In the genomic region with DNA sequence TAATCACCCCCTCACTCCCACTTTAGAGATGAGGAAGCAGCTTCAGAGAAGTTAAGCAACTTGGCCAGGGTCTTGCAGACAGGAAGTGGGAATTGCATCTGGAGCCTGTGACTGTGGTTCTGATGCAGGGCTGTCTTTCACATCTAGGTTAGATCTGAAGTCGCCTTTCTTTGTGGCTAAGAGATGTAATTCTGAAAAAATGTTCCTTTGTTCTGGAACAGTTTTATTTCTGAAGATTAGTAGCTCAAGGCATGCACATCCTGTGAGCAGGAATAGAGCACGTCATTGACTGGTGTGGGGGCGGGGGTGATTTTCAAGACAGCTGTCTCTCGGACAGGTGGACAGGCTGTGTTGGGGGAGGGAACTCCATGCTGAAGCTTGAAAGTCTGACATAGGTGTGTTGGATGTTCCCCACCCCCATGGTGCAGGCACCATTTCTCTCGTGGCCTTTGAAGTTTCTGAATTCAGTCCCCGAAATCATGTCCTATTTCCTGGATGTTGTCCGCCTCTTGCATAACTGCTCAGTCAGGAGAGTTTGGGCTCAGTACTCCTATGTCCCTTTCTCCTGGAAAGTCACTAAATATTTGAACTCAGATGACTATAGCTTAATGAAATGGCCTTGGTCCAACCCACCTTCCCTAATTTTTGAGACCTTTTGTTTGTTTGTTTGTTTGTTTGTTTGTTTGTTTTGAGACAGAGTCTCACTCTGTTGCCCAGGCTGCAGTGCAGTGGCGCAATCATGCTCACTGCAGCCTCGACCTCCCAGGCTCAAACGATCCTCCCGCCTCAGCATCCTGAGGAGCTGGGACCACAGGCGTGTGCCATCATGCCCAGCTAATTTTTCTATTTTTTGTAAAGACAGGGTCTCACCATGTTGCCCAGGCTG, we compare ENCODE assay signal across 9 cellular contexts. TPM values are rescaled to one million over a fixed set of nuclear protein-coding genes. Genes with fewer than 3 reads are reported as not detected.
DNase-seq lines count a peak whose midpoint lies in the region; ATAC-seq, FAIRE-seq and TF ChIP-seq lines count a peak whose summit lies in the region.
"Had no signal": no experiment of that assay in that cellular context is flagged by ENCODE, and none has a peak within 500 bp of the region (broad histone marks: within the 10 kb centered on the region; RNA-seq: fewer than 3 reads in every experiment).

No MANE protein-coding gene starts in this region.

- H3K36me3 Mint-ChIP-seq in CD14-positive monocyte, result peaks cover 3 to 8% of the 10 kb centered on the region in 2 donors

- intact Hi-C loops in CD14-positive monocyte (cut with micrococcal nuclease), result no loop called here
- intact Hi-C loops in HepG2 (cut with micrococcal nuclease; ENCODE audit: unreplicated experiment), result no loop called here
- intact Hi-C loops in ovary (cut with DNase I), result no loop called here

- peaks cover 5% of the 10 kb centered on the region for H3K27me3 ChIP-seq in adipocyte (replicated peaks; ENCODE audit: control insufficient read depth, insufficient read depth, low read length)
- peaks cover 0 to 20% of the 10 kb centered on the region in 2 experiments; a peak in 2 of 5 replicates for H3K27me3 ChIP-seq in HepG2 (ENCODE audit: control insufficient read depth in 1 of 2, insufficient read depth in 2 of 2, low read length in 2 of 2)
- no peaks in the 10 kb centered on the region for H3K27me3 ChIP-seq in ovary

- CTCF ChIA-PET in HepG2 (lab: Yijun Ruan, JAX; ENCODE audit: low intra/inter-chr PET ratio, low total read pairs), result no interaction called here

- H3K4me1 Mint-ChIP-seq in CD14-positive monocyte, result peaks cover 54% of the 10 kb centered on the region

- WGBS in HepG2 (ENCODE audit: low lambda C conversion rate), result 39% methylated on average over 12 of the region's 12 CpGs
- 86 to 91% (median 88%) methylated on average over 12 of the region's 12 CpGs for WGBS in ovary, 3 donors

- H2AFZ ChIP-seq in HepG2 (ENCODE audit: low read length), result no peak overlapping the region

- H3K4me1 ChIP-seq in adipocyte (ENCODE audit: control insufficient read depth, insufficient read depth, low read length) (peaks cover 36% of the 10 kb centered on the region), HepG2 (ENCODE audit: insufficient read depth, low read length) (peaks cover 46% of the 10 kb centered on the region), ovary (ENCODE audit: insufficient read depth) (peaks cover 28% of the 10 kb centered on the region)

- peak overlapping the region; percentile 46 for H3K4me2 ChIP-seq in HepG2 (ENCODE audit: low read depth, low read length)

- in situ Hi-C loops in KBM-7 (cut with MboI; ENCODE audit: low pct_unique_long_range_greater_than_20kb, low sequenced_read_pairs), result no loop called here
- in situ Hi-C loops in HepG2 (cut with HindIII; ENCODE audit: extremely low pct_ligation_motif_present, low pct_unique_long_range_greater_than_20kb), result no loop called here

- ATAC-seq in HepG2 (no peak), GM19467 (IDR thresholded peaks at IDR 0.05; ENCODE audit: unreplicated experiment) (no peak), HG02759 (IDR thresholded peaks at IDR 0.05; ENCODE audit: unreplicated experiment) (no peak)

- no peak for FAIRE-seq in HepG2 (lab: Jason Lieb, UNC)

- peaks cover 0 to 6% (median 0%) of the 10 kb centered on the region in 7 donors for H3K9me3 Mint-ChIP-seq in CD14-positive monocyte

- no peak for TF ChIP-seq EP300 in HepG2 (IDR thresholded peaks at IDR 0.05; ENCODE audit: low read depth in 2 of 2, low read length in 2 of 2)
- no peak for TF ChIP-seq EP300 in HepG2 (CRISPR knock-in tag; IDR thresholded peaks at IDR 0.05; ENCODE audit: borderline replicate concordance)
- no peak for TF ChIP-seq EP300 in ovary (IDR thresholded peaks at IDR 0.05)

- no TSS peak for BruUV-seq in HepG2 (replicated peaks; lab: Mats Ljungman, UMichigan)

- H3K27ac Mint-ChIP-seq in CD14-positive monocyte, result peak overlapping the region; percentile 90 to 95 (median 93)

- POLR2A ChIA-PET in HepG2 (lab: Yijun Ruan, JAX), result interaction anchor here (1.4 to 4.3 kb wide), 6 partner anchors 8 to 34 kb away, joined by 3 to 57 read pairs (median 8); a partner anchor contains a TSS

- peak overlapping the region; percentile 64 to 81 for H3K4me3 Mint-ChIP-seq in CD14-positive monocyte

- H3K27me3 Mint-ChIP-seq in CD14-positive monocyte (ENCODE audit: low read depth in 3 of 3), result peaks cover 2 to 6% (median 4%) of the 10 kb centered on the region in 3 donors

- H3K9me3 ChIP-seq in adipocyte (ENCODE audit: control insufficient read depth, low read length) (peaks cover 4% of the 10 kb centered on the region), HepG2 (ENCODE audit: low read length) (no peaks in the 10 kb centered on the region), ovary (no peaks in the 10 kb centered on the region)

- no peak for TF ChIP-seq CTCF in CD14-positive monocyte (IDR thresholded peaks at IDR 0.05)
- no peak for TF ChIP-seq CTCF in HepG2 (CRISPR knock-in tag; IDR thresholded peaks at IDR 0.05)
- TF ChIP-seq CTCF in ovary (IDR thresholded peaks at IDR 0.05), result no peak

- DNase-seq in CD14-positive monocyte (ENCODE audit: low spot score) (peak; percentile 74), KBM-7 (peak; percentile 67), adipocyte (ENCODE audit: low read depth) (peak; percentile 73), HepG2 (ENCODE audit: low spot score) (no peak), retina (no peak), ovary (no peak)

- H3K4me3 ChIP-seq in adipocyte (ENCODE audit: low read length) (no peak overlapping the region), HepG2 (replicated peaks in 1 of 3; ENCODE audit: insufficient read depth in 1 of 3, low read depth in 2 of 3, low read length in 3 of 3) (no peak overlapping the region), ovary (no peak overlapping the region)

- TF ChIP-seq RAD21 in HepG2 (CRISPR knock-in tag; IDR thresholded peaks at IDR 0.05), result no peak

- no peaks in the 10 kb centered on the region for H3K79me2 ChIP-seq in HepG2 (ENCODE audit: insufficient read depth, low read length)

- no peaks in the 10 kb centered on the region for H4K20me1 ChIP-seq in HepG2 (ENCODE audit: insufficient read depth, low read length)

- H3K27ac ChIP-seq in HepG2 (ENCODE audit: extremely low read length, insufficient read depth, low read length), result no peak overlapping the region
- H3K27ac ChIP-seq in ovary, result no peak overlapping the region

- TF ChIP-seq POLR2A in HepG2 (IDR thresholded peaks at IDR 0.05; ENCODE audit: insufficient read depth in 1 of 2, low read depth in 2 of 2, low read length in 2 of 2) (no peak), ovary (IDR thresholded peaks at IDR 0.05) (no peak)

- H3K9ac ChIP-seq in adipocyte (ENCODE audit: low read length) (no peak overlapping the region), HepG2 (ENCODE audit: insufficient read depth, low read depth, low read length) (no peak overlapping the region)

- H3K36me3 ChIP-seq in adipocyte (ENCODE audit: control insufficient read depth, insufficient read depth, low read length, severe bottlenecking) (no peaks in the 10 kb centered on the region), HepG2 (replicated peaks in 1 of 2; ENCODE audit: control insufficient read depth in 1 of 2, insufficient read depth in 2 of 2, low read length in 2 of 2) (no peaks in the 10 kb centered on the region), ovary (no peaks in the 10 kb centered on the region)

RNA-seq across cellular contexts. Expression of a gene that starts 21.0 kb away (rescaled TPM):
- 100 to 1,000 TPM; 179 to 186 TPM for polyA plus RNA-seq in CD14-positive monocyte
- 65.3 and 96.2 TPM in 2 replicates for total RNA-seq in HepG2 (2016; rRNA removed; fragmentation: Illumina TruSeq; extraction: Trizol)
- total RNA-seq in HepG2 (2016; cell fraction: cytosol; rRNA removed; fragmentation: Illumina TruSeq; extraction: Trizol; ENCODE audit: low read depth), result 30.1 and 30.9 TPM in 2 replicates
- 63.9 and 93.3 TPM in 2 replicates for total RNA-seq in HepG2 (2016; cell fraction: insoluble cytoplasmic fraction; rRNA removed; fragmentation: Illumina TruSeq; extraction: Trizol)
- 64.8 and 86.4 TPM in 2 replicates for total RNA-seq in HepG2 (2016; cell fraction: membrane; rRNA removed; fragmentation: Illumina TruSeq; extraction: Trizol)
- total RNA-seq in HepG2 (2016; cell fraction: nucleus; rRNA removed; fragmentation: Illumina TruSeq; extraction: Trizol), result 133 and 155 TPM in 2 replicates
- polyA plus RNA-seq in HepG2 (2011; rRNA removed), result 311 and 323 TPM in 2 replicates
- polyA plus RNA-seq in HepG2 (2011; cell fraction: cytosol; rRNA removed), result 179 and 230 TPM in 2 replicates
- 192 and 208 TPM in 2 replicates for polyA plus RNA-seq in HepG2 (2011; cell fraction: nucleus; rRNA removed)
- 165 and 190 TPM in 2 replicates for polyA plus RNA-seq in HepG2 (2012)
- polyA plus RNA-seq in HepG2 (2016; cell fraction: cytosol; fragmentation: Illumina TruSeq; extraction: Trizol; ENCODE audit: low read depth), result 33.0 and 44.6 TPM in 2 replicates
- 80.1 and 93.2 TPM in 2 replicates for polyA plus RNA-seq in HepG2 (2016; cell fraction: insoluble cytoplasmic fraction; fragmentation: Illumina TruSeq; extraction: Trizol; ENCODE audit: low read depth)
- 58.1 and 78.2 TPM in 2 replicates for polyA plus RNA-seq in HepG2 (2016; cell fraction: membrane; fragmentation: Illumina TruSeq; extraction: Trizol; ENCODE audit: low read depth)
- polyA plus RNA-seq in HepG2 (2016; cell fraction: nucleus; fragmentation: Illumina TruSeq; extraction: Trizol; ENCODE audit: insufficient read depth, low read depth), result 216 and 231 TPM in 2 replicates
- polyA minus RNA-seq in HepG2 (2011; rRNA and poly(A)+ RNA removed; ENCODE audit: low replicate concordance), result 206 and 472 TPM in 2 replicates
- 126 and 139 TPM in 2 replicates for polyA minus RNA-seq in HepG2 (2011; cell fraction: cytosol; rRNA and poly(A)+ RNA removed)
- 287 and 365 TPM in 2 replicates for polyA minus RNA-seq in HepG2 (2011; cell fraction: nucleus; rRNA and poly(A)+ RNA removed)
- total RNA-seq in ovary, result 100 to 1,000 TPM in 6 of 7 donors, 10 to 100 TPM in 1; 95.4 to 299 (median 170) TPM
- polyA plus RNA-seq in ovary, result 100 to 1,000 TPM; 219 to 259 TPM

RNA-seq across cellular contexts. Expression of a gene that starts 45.9 kb away (rescaled TPM):
- polyA plus RNA-seq in CD14-positive monocyte, result not detected
- not detected in 2 replicates for total RNA-seq in HepG2 (2016; rRNA removed; fragmentation: Illumina TruSeq; extraction: Trizol)
- 0.35 TPM in 1 of 2 replicates, not detected in the other for total RNA-seq in HepG2 (2016; cell fraction: cytosol; rRNA removed; fragmentation: Illumina TruSeq; extraction: Trizol; ENCODE audit: low read depth)
- not detected in 2 replicates for total RNA-seq in HepG2 (2016; cell fraction: insoluble cytoplasmic fraction; rRNA removed; fragmentation: Illumina TruSeq; extraction: Trizol)
- 0.07 and 0.40 TPM in 2 replicates for total RNA-seq in HepG2 (2016; cell fraction: membrane; rRNA removed; fragmentation: Illumina TruSeq; extraction: Trizol)
- not detected in 2 replicates for total RNA-seq in HepG2 (2016; cell fraction: nucleus; rRNA removed; fragmentation: Illumina TruSeq; extraction: Trizol)
- polyA plus RNA-seq in HepG2 (2011; rRNA removed), result 5.1 and 6.2 TPM in 2 replicates
- 1.6 and 1.7 TPM in 2 replicates for polyA plus RNA-seq in HepG2 (2011; cell fraction: cytosol; rRNA removed)
- 21.0 and 30.1 TPM in 2 replicates for polyA plus RNA-seq in HepG2 (2011; cell fraction: nucleus; rRNA removed)
- 1.9 and 3.9 TPM in 2 replicates for polyA plus RNA-seq in HepG2 (2012)
- polyA plus RNA-seq in HepG2 (2016; cell fraction: cytosol; fragmentation: Illumina TruSeq; extraction: Trizol; ENCODE audit: low read depth), result not detected in 2 replicates
- polyA plus RNA-seq in HepG2 (2016; cell fraction: insoluble cytoplasmic fraction; fragmentation: Illumina TruSeq; extraction: Trizol; ENCODE audit: low read depth), result not detected in 2 replicates
- not detected in 2 replicates for polyA plus RNA-seq in HepG2 (2016; cell fraction: membrane; fragmentation: Illumina TruSeq; extraction: Trizol; ENCODE audit: low read depth)
- not detected in 2 replicates for polyA plus RNA-seq in HepG2 (2016; cell fraction: nucleus; fragmentation: Illumina TruSeq; extraction: Trizol; ENCODE audit: insufficient read depth, low read depth)
- 8.9 and 232 TPM in 2 replicates for polyA minus RNA-seq in HepG2 (2011; rRNA and poly(A)+ RNA removed; ENCODE audit: low replicate concordance)
- 2.2 and 2.3 TPM in 2 replicates for polyA minus RNA-seq in HepG2 (2011; cell fraction: cytosol; rRNA and poly(A)+ RNA removed)
- 7.0 and 7.5 TPM in 2 replicates for polyA minus RNA-seq in HepG2 (2011; cell fraction: nucleus; rRNA and poly(A)+ RNA removed)
- under 1 TPM in 1 of 7 donors, not detected in 6; 0.37 TPM for total RNA-seq in ovary
- under 1 TPM in 1 of 2 donors, not detected in 1; 0.04 TPM for polyA plus RNA-seq in ovary
- total RNA-seq: glomerular endothelial cell had no signal

RNA-seq across cellular contexts. Expression of a gene that starts 50.9 kb away (rescaled TPM):
- polyA plus RNA-seq in CD14-positive monocyte (1 to 10 TPM; 1.3 to 2.1 TPM), HepG2 (2011; rRNA removed) (9.8 and 15.7 TPM in 2 replicates), ovary (1 to 10 TPM in 1 of 2 donors, under 1 TPM in 1; 0.13 to 1.3 TPM)
- total RNA-seq in HepG2 (2016; rRNA removed; fragmentation: Illumina TruSeq; extraction: Trizol) (0.31 TPM in 1 of 2 replicates, not detected in the other), ovary (under 1 TPM in 3 of 7 donors, not detected in 4; 0.15 to 0.23 (median 0.20) TPM)
- total RNA-seq in HepG2 (2016; cell fraction: cytosol; rRNA removed; fragmentation: Illumina TruSeq; extraction: Trizol; ENCODE audit: low read depth), result not detected in 2 replicates
- total RNA-seq in HepG2 (2016; cell fraction: insoluble cytoplasmic fraction; rRNA removed; fragmentation: Illumina TruSeq; extraction: Trizol), result 0.17 TPM in 1 of 2 replicates, not detected in the other
- total RNA-seq in HepG2 (2016; cell fraction: membrane; rRNA removed; fragmentation: Illumina TruSeq; extraction: Trizol), result 0.14 and 0.25 TPM in 2 replicates
- total RNA-seq in HepG2 (2016; cell fraction: nucleus; rRNA removed; fragmentation: Illumina TruSeq; extraction: Trizol), result 0.28 TPM in 2 replicates
- 7.5 and 11.8 TPM in 2 replicates for polyA plus RNA-seq in HepG2 (2011; cell fraction: cytosol; rRNA removed)
- polyA plus RNA-seq in HepG2 (2011; cell fraction: nucleus; rRNA removed), result 8.6 and 9.0 TPM in 2 replicates
- 1.5 and 3.1 TPM in 2 replicates for polyA plus RNA-seq in HepG2 (2012)
- 0.25 and 0.33 TPM in 2 replicates for polyA plus RNA-seq in HepG2 (2016; cell fraction: cytosol; fragmentation: Illumina TruSeq; extraction: Trizol; ENCODE audit: low read depth)
- polyA plus RNA-seq in HepG2 (2016; cell fraction: insoluble cytoplasmic fraction; fragmentation: Illumina TruSeq; extraction: Trizol; ENCODE audit: low read depth), result 0.32 and 0.36 TPM in 2 replicates
- 0.11 and 0.17 TPM in 2 replicates for polyA plus RNA-seq in HepG2 (2016; cell fraction: membrane; fragmentation: Illumina TruSeq; extraction: Trizol; ENCODE audit: low read depth)
- polyA plus RNA-seq in HepG2 (2016; cell fraction: nucleus; fragmentation: Illumina TruSeq; extraction: Trizol; ENCODE audit: insufficient read depth, low read depth), result 0.56 and 0.62 TPM in 2 replicates
- 0.07 and 7.1 TPM in 2 replicates for polyA minus RNA-seq in HepG2 (2011; rRNA and poly(A)+ RNA removed; ENCODE audit: low replicate concordance)
- polyA minus RNA-seq in HepG2 (2011; cell fraction: cytosol; rRNA and poly(A)+ RNA removed), result 2.1 and 4.2 TPM in 2 replicates
- polyA minus RNA-seq in HepG2 (2011; cell fraction: nucleus; rRNA and poly(A)+ RNA removed), result 1.5 and 2.5 TPM in 2 replicates

Comparison
In these comparisons a context has a peak if more than half of its experiments do, and no peak if none do; other contexts are left out.
1. DNase-seq: peak in CD14-positive monocyte (single experiment), KBM-7 (single experiment) and adipocyte (single experiment); none in HepG2 (single experiment), retina (single experiment) and ovary (0 of 5).